8 cellular contexts compared by ENCODE assay signal in genomic region chr5:39072915-39073758, GRCh38. TPM values are rescaled to one million over a fixed set of nuclear protein-coding genes. Genes with fewer than 3 reads are reported as not detected.
DNase-seq lines count a peak whose midpoint lies in the region; ATAC-seq and TF ChIP-seq lines count a peak whose summit lies in the region.

No MANE protein-coding gene starts in this region.

- peaks cover 18% of the 10 kb centered on the region for H3K27me3 Mint-ChIP-seq in CD8-positive, alpha-beta T cell (ENCODE audit: low read depth)
- no peaks in the 10 kb centered on the region for H3K27me3 Mint-ChIP-seq in activated T-helper 17 cell treated with anti-CD3 and anti-CD28 coated beads, Interleukin-2, amount 50 U/mL, for 72 hours
- H3K27me3 Mint-ChIP-seq in nephron progenitor cell (ENCODE audit: low read depth, poor library complexity), result peaks cover 4% of the 10 kb centered on the region

- peak overlapping the region; percentile 94 for H3K27ac ChIP-seq in CD8-positive, alpha-beta T cell (ENCODE audit: low read depth, low read length)
- H3K27ac ChIP-seq in stomach smooth muscle (ENCODE audit: low read length), result peak overlapping the region; percentile 87

- TF ChIP-seq CTCF in CD8-positive, alpha-beta T cell (IDR thresholded peaks at IDR 0.05), result no peak
- TF ChIP-seq CTCF in fibroblast of villous mesenchyme (IDR thresholded peaks at IDR 0.05; ENCODE audit: insufficient read depth, low read depth, low read length), result no peak
- TF ChIP-seq CTCF in nephron progenitor cell (IDR thresholded peaks at IDR 0.05), result no peak

- peak overlapping the region; percentile 96 for H3K27ac Mint-ChIP-seq in CD8-positive, alpha-beta T cell
- H3K27ac Mint-ChIP-seq in activated T-helper 17 cell treated with anti-CD3 and anti-CD28 coated beads, Interleukin-2, amount 50 U/mL, for 72 hours, result peak overlapping the region; percentile 87
- H3K27ac Mint-ChIP-seq in nephron progenitor cell, result peak overlapping the region; percentile 99

- peaks cover 8% of the 10 kb centered on the region for H3K27me3 ChIP-seq in CD8-positive, alpha-beta T cell (ENCODE audit: insufficient read depth, low read length)
- H3K27me3 ChIP-seq in stomach smooth muscle (ENCODE audit: control insufficient read depth in 1 of 2, insufficient read depth in 2 of 2, low read length in 2 of 2), result no peaks in the 10 kb centered on the region

- no peaks in the 10 kb centered on the region for H3K9me3 Mint-ChIP-seq in CD8-positive, alpha-beta T cell
- no peaks in the 10 kb centered on the region for H3K9me3 Mint-ChIP-seq in activated T-helper 17 cell treated with anti-CD3 and anti-CD28 coated beads, Interleukin-2, amount 50 U/mL, for 72 hours
- H3K9me3 Mint-ChIP-seq in nephron progenitor cell, result peaks cover under 1% of the 10 kb centered on the region

- peaks cover 55% of the 10 kb centered on the region for H3K4me1 Mint-ChIP-seq in CD8-positive, alpha-beta T cell (ENCODE audit: low read depth)
- H3K4me1 Mint-ChIP-seq in activated T-helper 17 cell treated with anti-CD3 and anti-CD28 coated beads, Interleukin-2, amount 50 U/mL, for 72 hours, result peaks cover 28% of the 10 kb centered on the region
- peaks cover 26% of the 10 kb centered on the region for H3K4me1 Mint-ChIP-seq in nephron progenitor cell

- ATAC-seq in CD8-positive, alpha-beta T cell, result peak; percentile 50
- ATAC-seq in GM19397 (IDR thresholded peaks at IDR 0.05; ENCODE audit: unreplicated experiment) (peak; percentile 42), HG03520 (IDR thresholded peaks at IDR 0.05; ENCODE audit: unreplicated experiment) (peak; percentile 35)
- ATAC-seq in activated T-helper 17 cell treated with anti-CD3 and anti-CD28 coated beads, Interleukin-2, amount 50 U/mL, for 72 hours (replicated peaks), result peak; percentile 58

- CTCF ChIA-PET in CD8-positive, alpha-beta T cell (lab: Charles Lee), result interaction anchor here (0.8 to 1.2 kb wide), 3 partner anchors 67 to 144 kb away, joined by 3 to 4 read pairs (median 4); no protein-coding TSS in a partner anchor

- DNase-seq in CD8-positive, alpha-beta T cell, result peak; percentile 25 to 80 (median 53)
- DNase-seq in OCI-M1 (lab: John Stamatoyannopoulos, UW) (peak; percentile 89), fibroblast of villous mesenchyme (ENCODE audit: low read depth) (peak; percentile 67), nephron progenitor cell (peak; percentile 52)

- peak overlapping the region; percentile 95 for H3K4me3 ChIP-seq in CD8-positive, alpha-beta T cell (ENCODE audit: low read depth, low read length)
- peak overlapping the region; percentile 94 for H3K4me3 ChIP-seq in fibroblast of villous mesenchyme (ENCODE audit: low read depth, low read length)
- H3K4me3 ChIP-seq in stomach smooth muscle (ENCODE audit: low read length in 2 of 2), result peak overlapping the region; percentile 84 to 85

- peak overlapping the region; percentile 89 for H3K4me3 Mint-ChIP-seq in CD8-positive, alpha-beta T cell
- peak overlapping the region; percentile 97 for H3K4me3 Mint-ChIP-seq in activated T-helper 17 cell treated with anti-CD3 and anti-CD28 coated beads, Interleukin-2, amount 50 U/mL, for 72 hours
- H3K4me3 Mint-ChIP-seq in nephron progenitor cell, result peak overlapping the region; percentile 97

- H3K4me1 ChIP-seq in CD8-positive, alpha-beta T cell (ENCODE audit: insufficient read depth, low read length), result peaks cover 38% of the 10 kb centered on the region
- H3K4me1 ChIP-seq in stomach smooth muscle (ENCODE audit: control insufficient read depth, insufficient read depth, low read length), result no peaks in the 10 kb centered on the region

- H3K36me3 ChIP-seq in CD8-positive, alpha-beta T cell (ENCODE audit: insufficient read depth, low read length), result peaks cover 7% of the 10 kb centered on the region
- H3K36me3 ChIP-seq in stomach smooth muscle (ENCODE audit: control insufficient read depth in 2 of 2, insufficient read depth in 2 of 2, low read length in 2 of 2), result peaks cover 0 to 4% of the 10 kb centered on the region in 2 donors

- POLR2A ChIA-PET in CD8-positive, alpha-beta T cell (lab: Charles Lee), result interaction anchor here (0.7 to 1.9 kb wide), 4 partner anchors 10 to 117 kb away, joined by 3 to 4 read pairs (median 4); no protein-coding TSS in a partner anchor

- no peaks in the 10 kb centered on the region for H3K9me3 ChIP-seq in CD8-positive, alpha-beta T cell (ENCODE audit: low read length)
- H3K9me3 ChIP-seq in stomach smooth muscle (ENCODE audit: control insufficient read depth in 2 of 2, low read length in 2 of 2), result no peaks in the 10 kb centered on the region

- H3K36me3 Mint-ChIP-seq in CD8-positive, alpha-beta T cell, result peaks cover 38% of the 10 kb centered on the region
- H3K36me3 Mint-ChIP-seq in activated T-helper 17 cell treated with anti-CD3 and anti-CD28 coated beads, Interleukin-2, amount 50 U/mL, for 72 hours (ENCODE audit: low read depth), result peaks cover 51% of the 10 kb centered on the region
- peaks cover 19% of the 10 kb centered on the region for H3K36me3 Mint-ChIP-seq in nephron progenitor cell (ENCODE audit: low read depth)

- peak overlapping the region; percentile 82 to 84 for H3K9ac ChIP-seq in stomach smooth muscle (ENCODE audit: low read length in 2 of 2)

- intact Hi-C loops in CD8-positive, alpha-beta T cell (cut with DNase I, micrococcal nuclease), result loop anchor here (2.0 to 10.0 kb wide), 9 partner anchors 14 to 1762 kb away; partner anchors contain the start of genes FYB1 (in 1 of the 2), NUP155 (in 1 of the 2), RPL37 (in 1 of the 2) and TTC33 (in 1 of the 2)

RNA-seq across cellular contexts. Expression of gene RICTOR, which starts 1.1 kb away (rescaled TPM):
- 100 to 1,000 TPM; 116 to 128 TPM for total RNA-seq in CD8-positive, alpha-beta T cell
- 10 to 100 TPM; 35.1 to 84.8 TPM for total RNA-seq in activated T-helper 17 cell treated with anti-CD3 and anti-CD28 coated beads, Interleukin-2, amount 50 U/mL, for 72 hours
- total RNA-seq in fibroblast of villous mesenchyme, result 47.4 and 50.1 TPM in 2 replicates

Comparison
In these comparisons a context has a peak if more than half of its experiments do, and no peak if none do; other contexts are left out.
1. Peak in every context shown above with its lines: DNase-seq, ATAC-seq, H3K4me3 ChIP-seq and H3K27ac ChIP-seq.